In the genomic region with DNA sequence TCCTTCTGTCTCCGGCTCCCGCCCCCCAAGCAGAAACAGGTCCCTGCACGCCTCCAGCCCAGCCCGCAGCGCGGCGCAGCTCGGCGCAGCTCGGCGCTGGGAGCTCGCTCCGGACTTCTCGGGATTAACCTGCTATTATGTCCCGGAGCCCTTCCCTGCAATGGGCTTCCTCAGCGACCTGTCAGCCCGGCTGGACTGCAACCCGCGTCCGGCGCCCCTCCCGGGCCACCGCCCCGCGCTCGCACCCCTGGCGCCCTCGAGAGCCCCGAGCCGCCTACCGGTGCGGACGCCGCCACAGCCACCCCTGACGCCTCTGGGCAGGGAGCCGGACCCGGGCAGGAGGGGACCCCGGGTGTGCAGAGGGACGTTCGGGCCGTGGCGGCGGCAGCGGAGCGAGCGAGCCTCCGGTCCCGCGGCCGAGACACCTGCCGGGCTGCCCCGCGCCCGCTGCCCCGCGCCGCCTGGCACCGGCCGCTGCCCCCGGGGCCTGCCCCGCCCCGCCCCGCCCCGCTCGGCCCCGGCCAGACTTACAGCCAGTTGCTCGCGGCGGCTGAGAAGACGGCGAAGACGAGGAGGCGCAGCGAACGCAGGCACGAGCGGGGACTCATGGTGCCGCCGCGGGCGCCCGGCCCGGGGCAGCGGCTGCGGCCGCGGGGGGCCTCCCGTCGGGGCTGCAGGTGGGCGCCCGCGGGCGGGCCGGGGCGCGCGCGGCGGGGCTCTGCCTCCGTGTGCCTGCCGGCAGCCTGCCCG, we compare ENCODE assay signal across 8 cellular contexts. TPM values are rescaled to one million over a fixed set of nuclear protein-coding genes. Genes with fewer than 3 reads are reported as not detected.
A peak's percentile ranks its signal among the peaks of the same experiment; 100 is the strongest.
DNase-seq lines count a peak whose midpoint lies in the region; ATAC-seq and TF ChIP-seq lines count a peak whose summit lies in the region.

No MANE protein-coding gene starts in this region.

- H3K9me3 ChIP-seq in thoracic aorta: no peaks in the 10 kb centered on the region

- no peak overlapping the region for H3K27ac ChIP-seq in thoracic aorta

- no peaks in the 10 kb centered on the region for H3K36me3 ChIP-seq in thoracic aorta

- peak overlapping the region; percentile 85 to 89 (median 87) for H3K4me3 Mint-ChIP-seq in brain

- peaks cover 6 to 17% of the 10 kb centered on the region in 2 donors for H3K4me1 ChIP-seq in thoracic aorta (ENCODE audit: control insufficient read depth in 1 of 2, low read depth in 2 of 2)

- H3K27me3 ChIP-seq in thoracic aorta (replicated peaks; ENCODE audit: insufficient read depth): no peaks in the 10 kb centered on the region

- no peak for TF ChIP-seq CTCF in brain (conservative IDR thresholded peaks at IDR 0.05)
- TF ChIP-seq CTCF in thoracic aorta (IDR thresholded peaks at IDR 0.05): no peak

- H3K27ac Mint-ChIP-seq in brain: no peak overlapping the region

- no peak for ATAC-seq in thoracic aorta (ENCODE audit: insufficient number of reproducible peaks, low FRiP score, low read depth)
- ATAC-seq in GM18520 (IDR thresholded peaks at IDR 0.05; ENCODE audit: unreplicated experiment): no peak
- no peak for ATAC-seq in GM21737 (IDR thresholded peaks at IDR 0.05; ENCODE audit: unreplicated experiment)

- H3K36me3 Mint-ChIP-seq in brain: no peaks in the 10 kb centered on the region

- peak; percentile 31 for DNase-seq in EL
- DNase-seq in HuH-7 (ENCODE audit: low spot score): peak; percentile 56
- peak; percentile 30 for DNase-seq in kidney tubule cell (ENCODE audit: low spot score)
- DNase-seq in thoracic aorta (ENCODE audit: low spot score): no peak
- no peak for DNase-seq in T1000 (lab: John Stamatoyannopoulos, UW)

- H3K4me1 Mint-ChIP-seq in brain: peaks cover 44% of the 10 kb centered on the region

- peaks cover 50% of the 10 kb centered on the region for H3K27me3 Mint-ChIP-seq in brain

- peaks cover 0 to 3% (median 0%) of the 10 kb centered on the region in 5 experiments for H3K9me3 Mint-ChIP-seq in brain

- H3K4me3 ChIP-seq in thoracic aorta: peak overlapping the region; percentile 72

RNA-seq across cellular contexts. Expression of gene WNT4, which starts 0.4 kb away (rescaled TPM):
- 5.0 TPM for polyA plus RNA-seq in brain (ENCODE audit: insufficient read depth, low read depth, low replicate concordance)
- not detected for total RNA-seq in thoracic aorta

Comparison
In these comparisons a context has a peak if more than half of its experiments do, and no peak if none do; other contexts are left out.
1. DNase-seq: peak in EL (single experiment), HuH-7 (single experiment) and kidney tubule cell (single experiment); none in thoracic aorta (single experiment) and T1000 (single experiment).